Comparison of ENCODE assay signal across 8 cellular contexts in the genomic region with DNA sequence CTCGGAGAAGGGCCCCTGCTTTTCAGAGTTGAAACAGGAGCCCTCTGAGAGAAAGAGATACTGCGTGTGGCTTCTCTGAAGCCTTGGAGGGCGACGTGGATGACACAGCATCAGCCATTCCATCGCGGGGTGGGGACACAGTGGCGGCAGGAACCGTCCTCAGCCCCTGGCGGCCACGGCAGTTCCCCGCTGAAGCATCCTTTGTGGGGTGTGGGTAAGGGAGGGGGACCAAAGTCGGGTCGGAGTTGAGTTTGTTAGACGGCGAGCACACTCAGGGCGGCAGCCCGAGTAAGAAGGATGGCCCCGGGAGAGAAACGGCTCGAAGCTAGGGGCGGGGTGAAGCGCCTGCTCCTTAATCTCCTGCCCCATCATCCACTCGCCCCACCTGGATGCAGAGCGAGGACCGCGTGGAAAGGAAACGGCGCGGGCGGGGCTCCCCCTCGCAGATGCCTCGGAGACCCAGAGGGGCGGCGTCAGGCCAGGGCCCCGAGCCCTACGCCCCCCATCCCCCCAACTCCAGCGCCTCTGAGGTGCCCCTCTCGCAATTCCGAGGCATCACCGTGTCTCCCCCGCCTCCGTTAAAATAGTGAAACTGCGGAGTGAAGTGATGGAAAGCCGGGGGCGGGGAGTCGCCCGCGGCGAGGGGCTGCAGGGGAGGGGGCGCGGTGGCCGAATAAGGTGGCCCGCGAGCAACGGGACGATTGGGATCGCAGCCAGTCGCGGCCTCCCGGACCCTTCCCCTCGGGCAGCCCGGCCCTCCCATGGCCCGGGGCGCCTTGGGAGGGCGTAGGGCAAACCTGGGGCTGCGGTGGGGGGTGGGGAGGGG. TPM values are rescaled to one million over a fixed set of nuclear protein-coding genes. Genes with fewer than 3 reads are reported as not detected.
DNase-seq lines count a peak whose midpoint lies in the region; ATAC-seq and TF ChIP-seq lines count a peak whose summit lies in the region.

No MANE protein-coding gene starts in this region.

- H3K36me3 ChIP-seq in ES-I3 (ENCODE audit: insufficient read depth, low read length), result no peaks in the 10 kb centered on the region
- peaks cover 6% of the 10 kb centered on the region for H3K36me3 ChIP-seq in MG63
- no peaks in the 10 kb centered on the region for H3K36me3 ChIP-seq in esophagus (ENCODE audit: control insufficient read depth in 2 of 2, insufficient read depth in 2 of 2, low read length in 1 of 2)
- H3K36me3 ChIP-seq in neural progenitor cell, result no peaks in the 10 kb centered on the region
- H3K36me3 ChIP-seq in tibial artery, result no peaks in the 10 kb centered on the region

- H3K9ac ChIP-seq in ES-I3 (ENCODE audit: low read depth, low read length), result peak overlapping the region; percentile 97
- no peak overlapping the region for H3K9ac ChIP-seq in neural progenitor cell

- peaks cover 27% of the 10 kb centered on the region for H3F3A ChIP-seq in neural progenitor cell (ENCODE audit: low read depth)

- peak overlapping the region; percentile 95 for H3K4me2 ChIP-seq in neural progenitor cell

- no peaks in the 10 kb centered on the region for H3K36me3 Mint-ChIP-seq in neural progenitor cell

- no peaks in the 10 kb centered on the region for H3K9me3 ChIP-seq in ES-I3 (ENCODE audit: control insufficient read depth, insufficient read depth, low read length)
- no peaks in the 10 kb centered on the region for H3K9me3 ChIP-seq in MG63
- no peaks in the 10 kb centered on the region for H3K9me3 ChIP-seq in esophagus (ENCODE audit: control insufficient read depth in 2 of 2, insufficient read depth in 1 of 2, low read depth in 1 of 2, low read length in 1 of 2)
- no peaks in the 10 kb centered on the region for H3K9me3 ChIP-seq in neural progenitor cell (ENCODE audit: low read depth)
- no peaks in the 10 kb centered on the region for H3K9me3 ChIP-seq in tibial artery

- peak overlapping the region; percentile 81 for H3K4me3 Mint-ChIP-seq in neural progenitor cell

- H3K27me3 Mint-ChIP-seq in neural progenitor cell (ENCODE audit: insufficient read depth, low read depth), result peaks cover 3% of the 10 kb centered on the region

- ATAC-seq in GM21737 (IDR thresholded peaks at IDR 0.05; ENCODE audit: unreplicated experiment), result peak; percentile 28

- intact Hi-C loops in tibial artery (cut with DNase I; ENCODE audit: low total_unique reads), result no loop called here

- TF ChIP-seq CTCF in neural progenitor cell (IDR thresholded peaks at IDR 0.05) (peak; percentile 28), tibial artery (IDR thresholded peaks at IDR 0.05) (peak in 1 of 2 experiments; percentile 23)

- CTCF ChIA-PET in HEK293T (lab: Yijun Ruan, JAX), result no interaction called here

- H3K4me1 Mint-ChIP-seq in neural progenitor cell, result peaks cover 35% of the 10 kb centered on the region

- POLR2A ChIA-PET in HEK293T (lab: Yijun Ruan, JAX), result interaction anchor here (1.3 kb wide), 1 partner anchor 56 kb away, joined by 3 read pairs; no protein-coding TSS in a partner anchor

- H3K9me3 Mint-ChIP-seq in neural progenitor cell, result no peaks in the 10 kb centered on the region

- H3K27ac Mint-ChIP-seq in neural progenitor cell, result peak overlapping the region; percentile 3

- DNase-seq in MG63 (peak; percentile 47), neural progenitor cell (ENCODE audit: low spot score) (peak; percentile 54), tibial artery (peak; percentile 39 to 72), HEK293T (ENCODE audit: extremely low spot score) (no peak)
- peak; percentile 71 for DNase-seq in activated CD8-positive, alpha-beta memory T cell treated with anti-CD3 and anti-CD28 coated beads, Interleukin-2, amount 50 U/mL, for 4 hours

- H3K79me2 ChIP-seq in neural progenitor cell (ENCODE audit: low read depth), result peaks cover 29% of the 10 kb centered on the region

- H3K27ac ChIP-seq in esophagus (ENCODE audit: low read depth in 2 of 2, low read length in 1 of 2) (peak overlapping the region; percentile 96 to 98), neural progenitor cell (no peak overlapping the region), tibial artery (peak overlapping the region; percentile 90 to 96)

- H3K27me3 ChIP-seq in MG63 (no peaks in the 10 kb centered on the region), esophagus (ENCODE audit: control insufficient read depth in 1 of 2, insufficient read depth in 2 of 2, low read length in 2 of 2) (no peaks in the 10 kb centered on the region), neural progenitor cell (peaks cover 49% of the 10 kb centered on the region), tibial artery (no peaks in the 10 kb centered on the region)

- H2AFZ ChIP-seq in neural progenitor cell (replicated peaks), result peak overlapping the region; percentile 95

- 2 to 5% methylated on average over 54 to 66 of the region's 66 CpGs for WGBS in esophagus, 2 donors

- H4K20me1 ChIP-seq in neural progenitor cell (ENCODE audit: low read depth), result peaks cover 29% of the 10 kb centered on the region

- H3K4me3 ChIP-seq in MG63 (peak overlapping the region; percentile 98), esophagus (ENCODE audit: low read depth in 1 of 2, low read length in 2 of 2) (peak overlapping the region; percentile 72 to 95), neural progenitor cell (peak overlapping the region; percentile 84), tibial artery (peak overlapping the region; percentile 78 to 90)

- H3K4me1 ChIP-seq in ES-I3 (ENCODE audit: insufficient read depth, low read length), result peaks cover 4% of the 10 kb centered on the region; the same call in 1 of the 2 replicates
- peaks cover 0 to 2% of the 10 kb centered on the region in 2 donors for H3K4me1 ChIP-seq in esophagus (ENCODE audit: control insufficient read depth in 2 of 2, insufficient read depth in 2 of 2, low read length in 1 of 2)
- H3K4me1 ChIP-seq in neural progenitor cell, result peaks cover 9% of the 10 kb centered on the region
- H3K4me1 ChIP-seq in tibial artery, result peaks cover 0 to 28% (median 16%) of the 10 kb centered on the region in 4 donors

TF ChIP-seq in HEK293T, 16 proteins besides CTCF, POLR2A, EP300 and RAD21:
- TF ChIP-seq, protein P1, sequence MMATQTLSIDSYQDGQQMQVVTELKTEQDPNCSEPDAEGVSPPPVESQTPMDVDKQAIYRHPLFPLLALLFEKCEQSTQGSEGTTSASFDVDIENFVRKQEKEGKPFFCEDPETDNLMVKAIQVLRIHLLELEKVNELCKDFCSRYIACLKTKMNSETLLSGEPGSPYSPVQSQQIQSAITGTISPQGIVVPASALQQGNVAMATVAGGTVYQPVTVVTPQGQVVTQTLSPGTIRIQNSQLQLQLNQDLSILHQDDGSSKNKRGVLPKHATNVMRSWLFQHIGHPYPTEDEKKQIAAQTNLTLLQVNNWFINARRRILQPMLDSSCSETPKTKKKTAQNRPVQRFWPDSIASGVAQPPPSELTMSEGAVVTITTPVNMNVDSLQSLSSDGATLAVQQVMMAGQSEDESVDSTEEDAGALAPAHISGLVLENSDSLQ (IDR thresholded peaks at IDR 0.05), result no peak
TF ChIP-seq in HEK293T: peak in this region for 0.

RNA-seq across cellular contexts. Expression of a gene that starts 0.8 kb away (rescaled TPM):
- total RNA-seq in MG63 (2014; rRNA removed; shearing (Covaris generic); ENCODE audit: low replicate concordance), result 16.5 and 17.2 TPM in 2 replicates
- 10 to 100 TPM; 13.0 to 19.7 TPM for polyA plus RNA-seq in esophagus
- total RNA-seq in neural progenitor cell (ENCODE audit: low replicate concordance), result 12.1 and 13.1 TPM in 2 replicates
